Comparison of ENCODE assay signal across 1 cellular context in the genomic region with DNA sequence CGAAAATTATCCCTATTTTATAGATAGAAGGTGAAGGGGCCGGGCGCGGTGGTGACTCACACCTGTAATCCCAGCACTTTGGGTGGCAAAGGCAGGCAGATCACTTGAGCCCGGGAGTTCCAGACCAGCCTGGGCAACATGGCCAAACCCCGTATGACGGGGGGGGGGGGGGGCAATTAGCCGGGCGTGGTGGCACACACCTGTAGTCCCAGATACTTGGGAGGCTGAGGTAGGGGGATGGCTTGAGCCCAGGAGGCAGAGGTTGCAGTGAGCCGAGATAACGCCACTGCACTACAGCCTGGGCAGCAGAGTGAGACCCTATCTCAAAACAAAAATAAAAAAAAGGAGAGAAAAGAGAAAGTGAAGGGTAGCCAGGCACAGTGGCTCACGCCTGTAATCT.
TF ChIP-seq lines count a peak whose summit lies in the region.

No MANE protein-coding gene starts in this region.

TF ChIP-seq in H1, 55 proteins besides CTCF, POLR2A, EP300 and RAD21:
- TF ChIP-seq CEBPB (IDR thresholded peaks at IDR 0.05; ENCODE audit: low read depth, low read length) = no peak
- no peak for TF ChIP-seq SIRT6 (IDR thresholded peaks at IDR 0.05; ENCODE audit: low read length)
- no peak for TF ChIP-seq SIX5 (IDR thresholded peaks at IDR 0.05; ENCODE audit: low read depth, low read length)
- no peak for TF ChIP-seq BRCA1 (IDR thresholded peaks at IDR 0.05; ENCODE audit: low read depth, low read length)
- TF ChIP-seq ASH2L (IDR thresholded peaks at IDR 0.05; ENCODE audit: low read length) = no peak
- TF ChIP-seq SUZ12 (IDR thresholded peaks at IDR 0.05; ENCODE audit: low read length) = no peak
- no peak for TF ChIP-seq HDAC2 (IDR thresholded peaks at IDR 0.05; ENCODE audit: borderline replicate concordance in 1 of 2, low read depth in 2 of 2, low read length in 2 of 2)
- TF ChIP-seq EGR1 (IDR thresholded peaks at IDR 0.05; ENCODE audit: borderline replicate concordance, low read depth, low read length) = no peak
- TF ChIP-seq GABPA (IDR thresholded peaks at IDR 0.05; ENCODE audit: borderline replicate concordance, insufficient read depth, low read length) = no peak
- TF ChIP-seq KDM4A (IDR thresholded peaks at IDR 0.05; ENCODE audit: low read depth, low read length, severe bottlenecking) = no peak
- no peak for TF ChIP-seq RXRA (IDR thresholded peaks at IDR 0.05; ENCODE audit: insufficient read depth, low read depth, low read length)
- TF ChIP-seq SP4 (IDR thresholded peaks at IDR 0.05; ENCODE audit: low read length) = no peak
- TF ChIP-seq TCF12 (IDR thresholded peaks at IDR 0.05; ENCODE audit: low read depth, low read length) = no peak
- TF ChIP-seq CBX8 (IDR thresholded peaks at IDR 0.05; ENCODE audit: borderline replicate concordance, low read depth, low read length) = no peak
- no peak for TF ChIP-seq FOSL1 (IDR thresholded peaks at IDR 0.05; ENCODE audit: insufficient read depth, low read depth, low read length)
- TF ChIP-seq CHD1 (IDR thresholded peaks at IDR 0.05; ENCODE audit: low read depth, low read length) = no peak
